Comparison of ENCODE assay signal across 19 cellular contexts in the genomic region with DNA sequence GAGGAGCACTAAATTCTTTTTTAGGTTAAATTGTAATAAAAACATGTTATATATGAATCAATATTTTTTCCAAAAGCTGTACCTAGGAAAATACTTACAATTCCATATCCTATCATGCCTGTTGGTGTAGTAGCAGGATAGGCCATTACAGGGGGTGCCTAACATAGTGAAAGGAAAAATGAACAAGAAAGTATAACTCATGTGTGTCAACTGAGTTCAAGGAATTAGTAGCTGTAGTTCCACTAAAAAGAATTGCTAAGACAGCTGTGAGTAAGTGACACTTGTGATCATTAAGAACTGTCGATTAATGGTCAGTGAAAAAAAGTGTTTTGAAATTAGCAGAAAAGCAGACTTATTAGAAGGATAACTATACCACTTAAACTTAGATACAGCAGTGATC.
DNase-seq lines count a peak whose midpoint lies in the region; ATAC-seq, FAIRE-seq and TF ChIP-seq lines count a peak whose summit lies in the region.
"Had no signal": no experiment of that assay in that cellular context is flagged by ENCODE, and none has a peak within 500 bp of the region (broad histone marks: within the 10 kb centered on the region; RNA-seq: fewer than 3 reads in every experiment).

No MANE protein-coding gene starts in this region.

- no peaks in the 10 kb centered on the region for H3K9me3 Mint-ChIP-seq in astrocyte (ENCODE audit: unreplicated experiment)
- H3K9me3 Mint-ChIP-seq in natural killer cell treated with Interleukin-12 subunit alpha and Interleukin-12 subunit beta and Interleukin-15 and Interleukin-18, amount 100 ng/mL, for 72 hours, result no peaks in the 10 kb centered on the region
- H3K9me3 Mint-ChIP-seq: CD4-positive, CD25-positive, alpha-beta regulatory T cell; CD8-positive, alpha-beta memory T cell had no signal

- no peak overlapping the region for H2AFZ ChIP-seq in astrocyte (ENCODE audit: low read depth, low read length)

- TF ChIP-seq CTCF in astrocyte (IDR thresholded peaks at IDR 0.05; ENCODE audit: insufficient read depth, low read depth, low read length), result no peak
- no peak for TF ChIP-seq CTCF in dorsolateral prefrontal cortex (IDR thresholded peaks at IDR 0.05 in 54 of 56, conservative IDR thresholded peaks at IDR 0.05 in 2 of 56; ENCODE audit: low read depth in 1 of 56, partially characterized antibody in 56 of 56)

- H3K9ac ChIP-seq in astrocyte (ENCODE audit: low read length), result no peak overlapping the region

- peak; percentile 39 for FAIRE-seq in astrocyte (lab: Jason Lieb, UNC)
- FAIRE-seq: A204.1, GM12891, GM18507, H1, HepG2 had no signal

- DNase-seq in astrocyte (ENCODE audit: low read depth) (no peak), dorsolateral prefrontal cortex (no peak), substantia nigra (lab: John Stamatoyannopoulos, UW) (no peak), H7 (no peak), HuH-7 (ENCODE audit: low spot score) (no peak)
- no peak for DNase-seq in natural killer cell treated with Interleukin-12 subunit alpha and Interleukin-12 subunit beta and Interleukin-15 and Interleukin-18, amount 100 ng/mL, for 72 hours (ENCODE audit: low spot score)
- DNase-seq: ACHN; BE2C; CD4-positive, CD25-positive, alpha-beta regulatory T cell; CD8-positive, alpha-beta memory T cell; COR-L47; DMS 273 treated with DMSO at 0.1 percent for 48 hours had no signal

- no peaks in the 10 kb centered on the region for H3K27me3 ChIP-seq in astrocyte (ENCODE audit: insufficient read depth, low read length)
- no peaks in the 10 kb centered on the region for H3K27me3 ChIP-seq in dorsolateral prefrontal cortex
- H3K27me3 ChIP-seq in H7 (ENCODE audit: control insufficient read depth, insufficient read depth, low read length), result no peaks in the 10 kb centered on the region
- H3K27me3 ChIP-seq: BE2C had no signal

- H3K36me3 ChIP-seq in astrocyte (ENCODE audit: insufficient read depth, low read length) (peaks cover 64% of the 10 kb centered on the region), H7 (replicated peaks; ENCODE audit: control insufficient read depth, insufficient read depth, low read length) (peaks cover 1% of the 10 kb centered on the region)

- peak; percentile 59 to 81 for ATAC-seq in natural killer cell treated with Interleukin-12 subunit alpha and Interleukin-12 subunit beta and Interleukin-15 and Interleukin-18, amount 100 ng/mL, for 72 hours
- no peak for ATAC-seq in GM18520 (IDR thresholded peaks at IDR 0.05; ENCODE audit: unreplicated experiment)
- ATAC-seq: HepG2 had no signal

- no peaks in the 10 kb centered on the region for H3K4me1 Mint-ChIP-seq in astrocyte (ENCODE audit: low read depth, unreplicated experiment)
- H3K4me1 Mint-ChIP-seq in natural killer cell treated with Interleukin-12 subunit alpha and Interleukin-12 subunit beta and Interleukin-15 and Interleukin-18, amount 100 ng/mL, for 72 hours (ENCODE audit: low read depth in 2 of 2), result peaks cover 26 to 29% of the 10 kb centered on the region in 2 donors

- no peaks in the 10 kb centered on the region for H3K27me3 Mint-ChIP-seq in astrocyte (ENCODE audit: low read depth, unreplicated experiment)
- no peaks in the 10 kb centered on the region for H3K27me3 Mint-ChIP-seq in natural killer cell treated with Interleukin-12 subunit alpha and Interleukin-12 subunit beta and Interleukin-15 and Interleukin-18, amount 100 ng/mL, for 72 hours
- H3K27me3 Mint-ChIP-seq: CD4-positive, CD25-positive, alpha-beta regulatory T cell; CD8-positive, alpha-beta memory T cell had no signal

- H3K4me3 ChIP-seq in astrocyte (ENCODE audit: insufficient read depth, low read depth, low read length) (no peak overlapping the region), dorsolateral prefrontal cortex (no peak overlapping the region), H7 (ENCODE audit: insufficient read depth, low read depth, low read length) (no peak overlapping the region)
- H3K4me3 ChIP-seq: HAP-1 had no signal

- H3K79me2 ChIP-seq in astrocyte (ENCODE audit: insufficient read depth, low read length), result peaks cover 82% of the 10 kb centered on the region

- peaks cover 47% of the 10 kb centered on the region for H4K20me1 ChIP-seq in astrocyte (ENCODE audit: insufficient read depth, low read length)

- intact Hi-C loops in dorsolateral prefrontal cortex (cut with DNase I), result no loop called here

- H3K4me3 Mint-ChIP-seq in astrocyte (ENCODE audit: unreplicated experiment), result no peak overlapping the region
- H3K4me3 Mint-ChIP-seq in natural killer cell treated with Interleukin-12 subunit alpha and Interleukin-12 subunit beta and Interleukin-15 and Interleukin-18, amount 100 ng/mL, for 72 hours, result no peak overlapping the region
- H3K4me3 Mint-ChIP-seq: CD4-positive, CD25-positive, alpha-beta regulatory T cell; CD8-positive, alpha-beta memory T cell had no signal

- H3K27ac ChIP-seq in astrocyte (ENCODE audit: low read depth, low read length), result no peak overlapping the region
- H3K27ac ChIP-seq in dorsolateral prefrontal cortex, result peak overlapping the region in 42 of 59 donors; percentile 3 to 88 (median 78)
- peak overlapping the region; percentile 17 for H3K27ac ChIP-seq in substantia nigra (ENCODE audit: low read depth, low read length, poor library complexity, severe bottlenecking)

- H3K36me3 Mint-ChIP-seq in astrocyte (ENCODE audit: low read depth, unreplicated experiment), result peaks cover 6% of the 10 kb centered on the region
- H3K36me3 Mint-ChIP-seq in natural killer cell treated with Interleukin-12 subunit alpha and Interleukin-12 subunit beta and Interleukin-15 and Interleukin-18, amount 100 ng/mL, for 72 hours, result peaks cover 15% of the 10 kb centered on the region

- no peaks in the 10 kb centered on the region for H3K9me3 ChIP-seq in astrocyte (ENCODE audit: insufficient read depth, low read depth, low read length)
- H3K9me3 ChIP-seq: BE2C, HAP-1 had no signal

- H3K4me1 ChIP-seq in astrocyte (ENCODE audit: insufficient read depth, low read length), result no peaks in the 10 kb centered on the region
- H3K4me1 ChIP-seq: BE2C, HAP-1 had no signal

- no peak overlapping the region for H3K27ac Mint-ChIP-seq in astrocyte (ENCODE audit: unreplicated experiment)
- peak overlapping the region; percentile 68 to 88 for H3K27ac Mint-ChIP-seq in natural killer cell treated with Interleukin-12 subunit alpha and Interleukin-12 subunit beta and Interleukin-15 and Interleukin-18, amount 100 ng/mL, for 72 hours

- H3K4me2 ChIP-seq in astrocyte (ENCODE audit: low read length), result no peak overlapping the region
